8 cellular contexts compared by ENCODE assay signal in genomic region chr2:235659767-235660322, GRCh38.
DNase-seq lines count a peak whose midpoint lies in the region; ATAC-seq and TF ChIP-seq lines count a peak whose summit lies in the region.
"Had no signal": no experiment of that assay in that cellular context is flagged by ENCODE, and none has a peak within 500 bp of the region (broad histone marks: within the 10 kb centered on the region; RNA-seq: fewer than 3 reads in every experiment).

No MANE protein-coding gene starts in this region.

- TF ChIP-seq EP300 in stomach (IDR thresholded peaks at IDR 0.05), result no peak

- peaks cover 0 to 5% (median 0%) of the 10 kb centered on the region in 9 donors for H3K9me3 Mint-ChIP-seq in naive thymus-derived CD8-positive, alpha-beta T cell
- no peaks in the 10 kb centered on the region for H3K9me3 Mint-ChIP-seq in CD4-positive, alpha-beta T cell

- no peak for ATAC-seq in naive thymus-derived CD8-positive, alpha-beta T cell
- ATAC-seq in CD4-positive, alpha-beta T cell (ENCODE audit: poor library complexity), result no peak

- no peak for TF ChIP-seq CTCF in foreskin fibroblast (IDR thresholded peaks at IDR 0.05; ENCODE audit: low read depth, low read length)
- no peak for TF ChIP-seq CTCF in stomach (IDR thresholded peaks at IDR 0.05)
- TF ChIP-seq CTCF in ascending aorta (IDR thresholded peaks at IDR 0.05), result no peak
- TF ChIP-seq CTCF in CD4-positive, alpha-beta T cell (IDR thresholded peaks at IDR 0.05), result no peak

- H3K4me3 ChIP-seq in foreskin fibroblast (ENCODE audit: low read depth in 1 of 2, low read length in 2 of 2) (no peak overlapping the region), stomach (no peak overlapping the region), ascending aorta (no peak overlapping the region)

- TF ChIP-seq POLR2A in stomach (IDR thresholded peaks at IDR 0.05), result no peak

- DNase-seq in H4 (ENCODE audit: low spot score), result peak; percentile 83
- peak; percentile 58 for DNase-seq in T1000 (lab: John Stamatoyannopoulos, UW)
- peak; percentile 83 to 91 for DNase-seq in foreskin fibroblast
- no peak for DNase-seq in stomach
- DNase-seq in naive thymus-derived CD8-positive, alpha-beta T cell, result no peak
- no peak for DNase-seq in ascending aorta (ENCODE audit: low spot score in 2 of 2)
- no peak for DNase-seq in CD4-positive, alpha-beta T cell
- DNase-seq: NCI-H1105 had no signal

- H3K27me3 ChIP-seq in stomach (no peaks in the 10 kb centered on the region), ascending aorta (no peaks in the 10 kb centered on the region)
- H3K27me3 ChIP-seq in CD4-positive, alpha-beta T cell (ENCODE audit: control insufficient read depth, insufficient read depth, low read length), result peaks cover 26% of the 10 kb centered on the region

- peaks cover 0 to 3% (median 0%) of the 10 kb centered on the region in 4 donors for H3K4me1 Mint-ChIP-seq in naive thymus-derived CD8-positive, alpha-beta T cell
- H3K4me1 Mint-ChIP-seq in CD4-positive, alpha-beta T cell (ENCODE audit: low read depth), result no peaks in the 10 kb centered on the region

- 50 to 58% (median 53%) methylated on average over 7 of the region's 7 CpGs for WGBS in stomach, 5 donors

- H3K4me1 ChIP-seq in stomach (peaks cover 3 to 46% (median 29%) of the 10 kb centered on the region in 4 donors), ascending aorta (no peaks in the 10 kb centered on the region)

- no peak overlapping the region for H3K4me3 Mint-ChIP-seq in naive thymus-derived CD8-positive, alpha-beta T cell
- H3K4me3 Mint-ChIP-seq in CD4-positive, alpha-beta T cell, result no peak overlapping the region

- intact Hi-C loops in stomach (cut with DNase I; ENCODE audit: low total_unique reads) (no loop called here), ascending aorta (cut with DNase I) (no loop called here)
- intact Hi-C loops in CD4-positive, alpha-beta T cell (cut with DNase I, micrococcal nuclease), result no loop called here

- H3K27ac Mint-ChIP-seq in naive thymus-derived CD8-positive, alpha-beta T cell, result no peak overlapping the region
- no peak overlapping the region for H3K27ac Mint-ChIP-seq in CD4-positive, alpha-beta T cell

- peaks cover 42 to 79% (median 54%) of the 10 kb centered on the region in 5 donors for H3K27me3 Mint-ChIP-seq in naive thymus-derived CD8-positive, alpha-beta T cell
- peaks cover 94% of the 10 kb centered on the region for H3K27me3 Mint-ChIP-seq in CD4-positive, alpha-beta T cell

- no peaks in the 10 kb centered on the region for H3K9me3 ChIP-seq in stomach
- no peaks in the 10 kb centered on the region for H3K9me3 ChIP-seq in ascending aorta
- no peaks in the 10 kb centered on the region for H3K9me3 ChIP-seq in CD4-positive, alpha-beta T cell (ENCODE audit: control insufficient read depth, low read length)

- no peaks in the 10 kb centered on the region for H3K36me3 Mint-ChIP-seq in naive thymus-derived CD8-positive, alpha-beta T cell
- no peaks in the 10 kb centered on the region for H3K36me3 Mint-ChIP-seq in CD4-positive, alpha-beta T cell (ENCODE audit: low read depth)

- CTCF ChIA-PET in CD4-positive, alpha-beta T cell (lab: Charles Lee), result no interaction called here

- POLR2A ChIA-PET in naive thymus-derived CD8-positive, alpha-beta T cell (lab: Charles Lee), result no interaction called here
- POLR2A ChIA-PET in CD4-positive, alpha-beta T cell (lab: Charles Lee), result no interaction called here

- H3K27ac ChIP-seq in stomach (peak overlapping the region in 4 of 5 donors; percentile 7 to 70 (median 50)), ascending aorta (no peak overlapping the region)
- H3K27ac ChIP-seq in CD4-positive, alpha-beta T cell (ENCODE audit: low read depth, low read length), result no peak overlapping the region

- H3K36me3 ChIP-seq in stomach, result no peaks in the 10 kb centered on the region
- no peaks in the 10 kb centered on the region for H3K36me3 ChIP-seq in ascending aorta

Comparison
In these comparisons a context has a peak if more than half of its experiments do, and no peak if none do; other contexts are left out.
1. DNase-seq: peak in H4 (single experiment), T1000 (single experiment) and foreskin fibroblast (2 of 2); none in stomach (single experiment), naive thymus-derived CD8-positive, alpha-beta T cell (0 of 10), ascending aorta (0 of 2) and CD4-positive, alpha-beta T cell (0 of 10).
2. H3K27ac ChIP-seq: peak in stomach (4 of 5); none in ascending aorta (0 of 2) and CD4-positive, alpha-beta T cell (single experiment).